37 cellular contexts compared by ENCODE assay signal in genomic region chr11:46535688-46536087, GRCh38.
"Had no signal": no experiment of that assay in that cellular context is flagged by ENCODE, and none has a peak within 500 bp of the region (broad histone marks: within the 10 kb centered on the region; RNA-seq: fewer than 3 reads in every experiment).

No MANE protein-coding gene starts in this region.

- ATAC-seq: activated CD4-positive, alpha-beta T cell treated with anti-CD3 and anti-CD28 coated beads for 36 hours; activated CD4-positive, CD25-positive, alpha-beta regulatory T cell treated with anti-CD3 and anti-CD28 coated beads, Interleukin-2, amount 50 U/mL, for 24 hours; activated CD8-positive, alpha-beta memory T cell treated with anti-CD3 and anti-CD28 coated beads, Interleukin-2, amount 10 ng/mL, durations not matched to agents 7 days and 5 days; activated CD8-positive, alpha-beta T cell treated with anti-CD3 and anti-CD28 coated beads, Interleukin-2, amount 10 ng/mL, durations not matched to agents 7 days and 5 days; activated naive CD4-positive, alpha-beta T cell treated with anti-CD3 and anti-CD28 coated beads, Interleukin-2, amount 50 U/mL, for 72 hours; body of pancreas; WTC11 had no signal

- H3K27me3 ChIP-seq: adrenal gland, body of pancreas, brain microvascular endothelial cell, breast epithelium had no signal

- H3K27me3 Mint-ChIP-seq: activated CD4-positive, alpha-beta memory T cell treated with anti-CD3 and anti-CD28 coated beads, Interleukin-2, amount 10 ng/mL, durations not matched to agents 7 days and 5 days; activated CD4-positive, alpha-beta T cell treated with anti-CD3 and anti-CD28 coated beads for 36 hours; activated CD4-positive, alpha-beta T cell treated with anti-CD3 and anti-CD28 coated beads, Interleukin-2, amount 10 ng/mL, durations not matched to agents 7 days and 5 days; activated CD8-positive, alpha-beta memory T cell treated with anti-CD3 and anti-CD28 coated beads, Interleukin-2, amount 10 ng/mL, durations not matched to agents 7 days and 5 days; activated naive CD8-positive, alpha-beta T cell treated with anti-CD3 and anti-CD28 coated beads for 36 hours; activated T-cell treated with anti-CD3 and anti-CD28 coated beads, Interleukin-2, amount 50 U/mL, for 24 hours had no signal

- H3K4me3 ChIP-seq: adrenal gland, body of pancreas, breast epithelium had no signal

- H3K4me3 Mint-ChIP-seq: activated CD4-positive, alpha-beta memory T cell treated with anti-CD3 and anti-CD28 coated beads, Interleukin-2, amount 10 ng/mL, durations not matched to agents 7 days and 5 days; activated CD4-positive, alpha-beta T cell treated with anti-CD3 and anti-CD28 coated beads for 36 hours; activated CD4-positive, alpha-beta T cell treated with anti-CD3 and anti-CD28 coated beads, Interleukin-2, amount 10 ng/mL, durations not matched to agents 7 days and 5 days; activated CD8-positive, alpha-beta memory T cell treated with anti-CD3 and anti-CD28 coated beads, Interleukin-2, amount 10 ng/mL, durations not matched to agents 7 days and 5 days; activated CD8-positive, alpha-beta T cell treated with anti-CD3 and anti-CD28 coated beads, Interleukin-2, amount 10 ng/mL, durations not matched to agents 7 days and 5 days; activated naive CD4-positive, alpha-beta T cell treated with anti-CD3 and anti-CD28 coated beads for 36 hours; activated naive CD8-positive, alpha-beta T cell treated with anti-CD3 and anti-CD28 coated beads for 36 hours; activated T-cell treated with anti-CD3 and anti-CD28 coated beads, Interleukin-2, amount 50 U/mL, for 24 hours; T-helper 1 cell treated with Interleukin-12 subunit alpha and Interleukin-12 subunit beta and Interleukin-4 antibody, amounts not matched to agents 30 μg/mL and 1 μg/mL, for 36 hours; T-helper 2 cell treated with Interferon-gamma antibody and Interleukin-4, amounts not matched to agents 5 μg/mL and 100 μg/mL, for 36 hours; WTC11 had no signal

- H3K9me3 Mint-ChIP-seq: activated CD4-positive, alpha-beta memory T cell treated with anti-CD3 and anti-CD28 coated beads, Interleukin-2, amount 10 ng/mL, durations not matched to agents 7 days and 5 days; activated CD4-positive, alpha-beta T cell treated with anti-CD3 and anti-CD28 coated beads, Interleukin-2, amount 10 ng/mL, durations not matched to agents 7 days and 5 days; activated naive CD4-positive, alpha-beta T cell treated with anti-CD3 and anti-CD28 coated beads for 36 hours; activated naive CD4-positive, alpha-beta T cell treated with anti-CD3 and anti-CD28 coated beads, Interleukin-2, amount 50 U/mL, for 72 hours; activated naive CD8-positive, alpha-beta T cell treated with anti-CD3 and anti-CD28 coated beads for 36 hours; activated T-cell treated with anti-CD3 and anti-CD28 coated beads, Interleukin-2, amount 50 U/mL, for 24 hours; T-helper 1 cell treated with Interleukin-12 subunit alpha and Interleukin-12 subunit beta and Interleukin-4 antibody, amounts not matched to agents 30 μg/mL and 1 μg/mL, for 36 hours; T-helper 2 cell treated with Interferon-gamma antibody and Interleukin-4, amounts not matched to agents 5 μg/mL and 100 μg/mL, for 36 hours; WTC11 had no signal

- H3K36me3 ChIP-seq: brain microvascular endothelial cell, breast epithelium had no signal

- FAIRE-seq: astrocyte, TTC549 had no signal

- H3K27ac Mint-ChIP-seq: activated CD4-positive, alpha-beta memory T cell treated with anti-CD3 and anti-CD28 coated beads, Interleukin-2, amount 10 ng/mL, durations not matched to agents 7 days and 5 days; activated CD4-positive, alpha-beta T cell treated with anti-CD3 and anti-CD28 coated beads for 36 hours; activated CD4-positive, alpha-beta T cell treated with anti-CD3 and anti-CD28 coated beads, Interleukin-2, amount 10 ng/mL, durations not matched to agents 7 days and 5 days; activated CD8-positive, alpha-beta memory T cell treated with anti-CD3 and anti-CD28 coated beads, Interleukin-2, amount 10 ng/mL, durations not matched to agents 7 days and 5 days; activated CD8-positive, alpha-beta T cell treated with anti-CD3 and anti-CD28 coated beads, Interleukin-2, amount 10 ng/mL, durations not matched to agents 7 days and 5 days; activated naive CD4-positive, alpha-beta T cell treated with anti-CD3 and anti-CD28 coated beads for 36 hours; activated naive CD8-positive, alpha-beta T cell treated with anti-CD3 and anti-CD28 coated beads for 36 hours; activated T-cell treated with anti-CD3 and anti-CD28 coated beads, Interleukin-2, amount 50 U/mL, for 24 hours; T-helper 1 cell treated with Interleukin-12 subunit alpha and Interleukin-12 subunit beta and Interleukin-4 antibody, amounts not matched to agents 30 μg/mL and 1 μg/mL, for 36 hours; T-helper 2 cell treated with Interferon-gamma antibody and Interleukin-4, amounts not matched to agents 5 μg/mL and 100 μg/mL, for 36 hours had no signal

- DNase-seq: activated CD4-positive, alpha-beta memory T cell treated with anti-CD3 and anti-CD28 coated beads, Interleukin-2, amount 10 ng/mL, durations not matched to agents 7 days and 5 days; activated CD4-positive, alpha-beta T cell treated with anti-CD3 and anti-CD28 coated beads for 1 hour; activated CD4-positive, alpha-beta T cell treated with anti-CD3 and anti-CD28 coated beads for 36 hours; activated CD4-positive, alpha-beta T cell treated with anti-CD3 and anti-CD28 coated beads for 48 hours; activated CD4-positive, alpha-beta T cell treated with anti-CD3 and anti-CD28 coated beads, Interleukin-2, amount 10 ng/mL, durations not matched to agents 7 days and 5 days; activated CD4-positive, alpha-beta T cell treated with anti-CD3 and anti-CD28 coated beads, Interleukin-2, amount 50 U/mL, for 48 hours; activated CD4-positive, CD25-positive, alpha-beta regulatory T cell; activated CD8-positive, alpha-beta memory T cell treated with anti-CD3 and anti-CD28 coated beads for 24 hours; activated CD8-positive, alpha-beta memory T cell treated with anti-CD3 and anti-CD28 coated beads, Interleukin-2, amount 10 ng/mL, durations not matched to agents 7 days and 5 days; activated CD8-positive, alpha-beta memory T cell treated with anti-CD3 and anti-CD28 coated beads, Interleukin-2, amount 50 U/mL, for 48 hours; activated CD8-positive, alpha-beta T cell treated with anti-CD3 and anti-CD28 coated beads, Interleukin-2, amount 10 ng/mL, durations not matched to agents 7 days and 5 days; activated effector memory CD4-positive, alpha-beta T cell treated with anti-CD3 and anti-CD28 coated beads, Interleukin-2, amount 50 U/mL, for 16 hours; activated gamma-delta T cell treated with Interleukin-2 at 50 U/mL for 16 hours; activated naive CD4-positive, alpha-beta T cell; activated naive CD4-positive, alpha-beta T cell treated with anti-CD3 and anti-CD28 coated beads for 36 hours; activated naive CD4-positive, alpha-beta T cell treated with anti-CD3 and anti-CD28 coated beads, Interleukin-2, amount 50 U/mL, for 16 hours; activated naive CD8-positive, alpha-beta T cell treated with anti-CD3 and anti-CD28 coated beads for 36 hours; activated T-cell treated with anti-CD3 and anti-CD28 coated beads, Interleukin-2, amount 50 U/mL, for 24 hours; activated T-cell treated with anti-CD3 and anti-CD28 coated beads, Interleukin-2, amount 50 U/mL, for 48 hours; adrenal gland; amniotic stem cell; aorta; body of pancreas; brain microvascular endothelial cell; central memory CD4-positive, alpha-beta T cell; T-helper 1 cell; T-helper 2 cell; T-helper 9 cell; WERI-Rb-1 had no signal

- H3K4me1 ChIP-seq: body of pancreas, breast epithelium had no signal

- H3K27ac ChIP-seq: adrenal gland, body of pancreas, brain microvascular endothelial cell, breast epithelium, WERI-Rb-1 had no signal

- H3K9me3 ChIP-seq: adrenal gland, body of pancreas, breast epithelium had no signal

- H3K36me3 Mint-ChIP-seq: activated naive CD4-positive, alpha-beta T cell treated with anti-CD3 and anti-CD28 coated beads, Interleukin-2, amount 50 U/mL, for 72 hours; activated naive CD8-positive, alpha-beta T cell treated with anti-CD3 and anti-CD28 coated beads for 36 hours; WTC11 had no signal
